ENCODE assay signal across 13 cellular contexts in the genomic region with DNA sequence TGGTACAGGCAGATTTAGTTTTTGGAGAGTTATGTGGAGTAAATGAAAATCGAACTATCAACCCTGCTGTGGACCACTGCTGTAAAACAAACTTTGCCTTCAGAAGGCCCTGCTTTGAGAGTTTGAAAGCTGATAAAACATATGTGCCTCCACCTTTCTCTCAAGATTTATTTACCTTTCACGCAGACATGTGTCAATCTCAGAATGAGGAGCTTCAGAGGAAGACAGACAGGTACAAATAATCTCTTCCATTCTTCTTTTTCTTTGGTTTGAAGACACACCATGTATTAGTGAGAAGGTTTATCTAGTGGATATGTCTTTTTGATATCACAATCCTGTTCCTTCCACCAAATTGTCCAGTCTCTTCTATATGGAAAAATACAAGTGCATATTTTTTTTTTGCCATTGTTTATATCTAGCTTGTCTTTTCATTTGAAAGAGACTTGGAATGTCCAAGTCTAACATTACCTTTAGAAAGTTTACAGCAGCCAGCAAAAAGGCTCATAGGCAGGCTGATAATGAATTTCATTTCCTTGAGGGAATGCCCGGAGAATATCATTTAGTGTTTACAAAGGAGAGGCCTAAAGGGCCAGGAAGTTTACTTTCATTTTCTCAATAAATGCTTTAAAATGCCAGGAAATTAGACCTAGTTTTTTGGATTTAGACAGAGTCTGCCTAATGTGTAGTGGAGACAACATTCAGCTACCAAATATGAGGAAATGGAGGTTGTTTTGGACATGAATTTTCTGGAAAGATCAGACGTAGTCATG. TPM values are rescaled to one million over a fixed set of nuclear protein-coding genes. Genes with fewer than 3 reads are reported as not detected.
DNase-seq lines count a peak whose midpoint lies in the region; ATAC-seq, FAIRE-seq and TF ChIP-seq lines count a peak whose summit lies in the region.
"Had no signal": no experiment of that assay in that cellular context is flagged by ENCODE, and none has a peak within 500 bp of the region (broad histone marks: within the 10 kb centered on the region; RNA-seq: fewer than 3 reads in every experiment).

No MANE protein-coding gene starts in this region.

- no peaks in the 10 kb centered on the region for H3F3A ChIP-seq in PC-9 (ENCODE audit: insufficient read depth, low read depth)

- CTCF ChIA-PET in PC-9 (lab: Charles Lee) (no interaction called here), endothelial cell of umbilical vein (lab: Charles Lee) (interaction anchor here (0.7 to 1.1 kb wide), 2 partner anchors 202 to 461 kb away, joined by 3 read pairs; no protein-coding TSS in a partner anchor)

- BruUV-seq in PC-9 (replicated peaks; lab: Mats Ljungman, UMichigan) (no TSS peak), endothelial cell of umbilical vein (replicated peaks; lab: Mats Ljungman, UMichigan) (no TSS peak)

- DNase-seq in GM03348 (ENCODE audit: low spot score) = peak; percentile 6
- no peak for DNase-seq in PC-9
- DNase-seq in endothelial cell of umbilical vein (ENCODE audit: low read depth, low spot score) = peak; percentile 18
- no peak for DNase-seq in pancreas
- DNase-seq in activated naive CD4-positive, alpha-beta T cell treated with Interleukin-2 at 50 U/mL for 16 hours = no peak
- DNase-seq in D721Med (ENCODE audit: insufficient read length, low spot score) = no peak
- no peak for DNase-seq in substantia nigra (lab: John Stamatoyannopoulos, UW)
- DNase-seq: activated naive CD4-positive, alpha-beta T cell treated with anti-CD3 and anti-CD28 coated beads, Interleukin-2, amount 50 U/mL, for 16 hours had no signal

- intact Hi-C loops in PC-9 (cut with micrococcal nuclease; ENCODE audit: unreplicated experiment) = no loop called here
- intact Hi-C loops in endothelial cell of umbilical vein (cut with micrococcal nuclease) = no loop called here
- intact Hi-C loops in pancreas (cut with DNase I) = no loop called here

- TF ChIP-seq POLR2A in endothelial cell of umbilical vein (IDR thresholded peaks at IDR 0.05; ENCODE audit: low read depth, low read length) = no peak

- H3K4me1 ChIP-seq in PC-9 (replicated peaks; ENCODE audit: insufficient read depth) = no peaks in the 10 kb centered on the region
- H3K4me1 ChIP-seq in endothelial cell of umbilical vein (ENCODE audit: control insufficient read depth, extremely low read depth, insufficient read depth, low read length) = peaks cover 3% of the 10 kb centered on the region
- peaks cover 9 to 20% (median 12%) of the 10 kb centered on the region in 3 donors for H3K4me1 ChIP-seq in pancreas

- H3K9me3 ChIP-seq in PC-9 (ENCODE audit: insufficient read depth, low read depth) (no peaks in the 10 kb centered on the region), endothelial cell of umbilical vein (replicated peaks; ENCODE audit: control insufficient read depth, insufficient read depth, low read length) (no peaks in the 10 kb centered on the region), pancreas (no peaks in the 10 kb centered on the region)

- WGBS in pancreas, 2 donors = 31 to 34% methylated on average over 4 of the region's 4 CpGs

- H3K4me3 ChIP-seq in PC-9 (0 out of 2 replicates have a peak overlapping the region, but pooled peaks have one; percentile 34), endothelial cell of umbilical vein (replicated peaks in 1 of 3; ENCODE audit: insufficient read depth in 1 of 3, low read depth in 1 of 3, low read length in 3 of 3) (peak overlapping the region in 1 of 3 experiments; percentile 27), pancreas (no peak overlapping the region)

- H3K27ac ChIP-seq in PC-9 = no peak overlapping the region
- H3K27ac ChIP-seq in endothelial cell of umbilical vein (ENCODE audit: insufficient read depth, low read depth, low read length) = no peak overlapping the region
- peak overlapping the region; percentile 22 to 72 (median 54) for H3K27ac ChIP-seq in pancreas
- H3K27ac ChIP-seq in substantia nigra (ENCODE audit: low read depth, low read length, poor library complexity, severe bottlenecking) = no peak overlapping the region
- H3K27ac ChIP-seq: RWPE1 had no signal

- H3K27me3 ChIP-seq in PC-9 (ENCODE audit: insufficient read depth, low read depth) = no peaks in the 10 kb centered on the region
- peaks cover 2 to 5% of the 10 kb centered on the region in 2 experiments for H3K27me3 ChIP-seq in endothelial cell of umbilical vein (ENCODE audit: control insufficient read depth in 2 of 2, insufficient read depth in 2 of 2, low read length in 2 of 2)
- no peaks in the 10 kb centered on the region for H3K27me3 ChIP-seq in pancreas

- no peak for TF ChIP-seq CTCF in PC-9 (conservative IDR thresholded peaks at IDR 0.05)
- no peak for TF ChIP-seq CTCF in endothelial cell of umbilical vein (IDR thresholded peaks at IDR 0.05; ENCODE audit: extremely low read depth in 1 of 2, insufficient read depth in 1 of 2, low read depth in 1 of 2, low read length in 2 of 2)
- TF ChIP-seq CTCF in pancreas (IDR thresholded peaks at IDR 0.05) = no peak
- no peak for TF ChIP-seq CTCF in D721Med (IDR thresholded peaks at IDR 0.05; ENCODE audit: insufficient read depth, missing control alignments)

- no peaks in the 10 kb centered on the region for H3K9me1 ChIP-seq in endothelial cell of umbilical vein (replicated peaks; ENCODE audit: control insufficient read depth, extremely low read depth, insufficient read depth, low read length)

- no peak for FAIRE-seq in endothelial cell of umbilical vein (lab: Jason Lieb, UNC)
- FAIRE-seq in pancreas (lab: Jason Lieb, UNC) = no peak
- no peak for FAIRE-seq in D721Med (lab: Jason Lieb, UNC)

- peak overlapping the region; percentile 44 for H3K4me2 ChIP-seq in PC-9
- peak overlapping the region; percentile 64 for H3K4me2 ChIP-seq in endothelial cell of umbilical vein (ENCODE audit: insufficient read depth, low read length)

- dilution Hi-C loops in endothelial cell of umbilical vein (cut with MboI; ENCODE audit: extremely low pct_ligation_motif_present, low sequenced_read_pairs) = no loop called here

- H3K79me2 ChIP-seq in PC-9 (ENCODE audit: low read depth) (no peaks in the 10 kb centered on the region), endothelial cell of umbilical vein (ENCODE audit: control insufficient read depth, insufficient read depth, low read length) (no peaks in the 10 kb centered on the region)

- no peaks in the 10 kb centered on the region for H3K9me2 ChIP-seq in PC-9 (ENCODE audit: insufficient read depth)

- H4K20me1 ChIP-seq in PC-9 (ENCODE audit: insufficient read depth) (no peaks in the 10 kb centered on the region), endothelial cell of umbilical vein (replicated peaks; ENCODE audit: control insufficient read depth, extremely low read depth, insufficient read depth, low read length) (no peaks in the 10 kb centered on the region)

- no peaks in the 10 kb centered on the region for H3K36me3 ChIP-seq in PC-9 (ENCODE audit: low read depth)
- H3K36me3 ChIP-seq in endothelial cell of umbilical vein (ENCODE audit: control insufficient read depth in 2 of 2, extremely low read depth in 1 of 2, insufficient read depth in 2 of 2, low read length in 2 of 2) = no peaks in the 10 kb centered on the region
- no peaks in the 10 kb centered on the region for H3K36me3 ChIP-seq in pancreas

- peak overlapping the region; percentile 72 for H2AFZ ChIP-seq in PC-9
- peak overlapping the region; percentile 66 for H2AFZ ChIP-seq in endothelial cell of umbilical vein (ENCODE audit: low read depth, low read length)

- POLR2A ChIA-PET in PC-9 (lab: Charles Lee; ENCODE audit: unreplicated experiment) (no interaction called here), endothelial cell of umbilical vein (lab: Charles Lee) (no interaction called here)

- H3K9ac ChIP-seq in endothelial cell of umbilical vein (replicated peaks; ENCODE audit: extremely low read depth, insufficient read depth, low read length) = no peak overlapping the region

- ATAC-seq in pancreas = peak; percentile 71 to 95 (median 89)
- no peak for ATAC-seq in HG03159 (IDR thresholded peaks at IDR 0.05; ENCODE audit: unreplicated experiment)

TF ChIP-seq in endothelial cell of umbilical vein, 7 proteins besides CTCF, POLR2A, EP300 and RAD21:
- TF ChIP-seq MYC (IDR thresholded peaks at IDR 0.05; ENCODE audit: low read depth, low read length) (no peak), MAX (IDR thresholded peaks at IDR 0.05; ENCODE audit: insufficient read depth, insufficient read length) (no peak), EZH2 (IDR thresholded peaks at IDR 0.05; ENCODE audit: borderline replicate concordance, low read depth, low read length, severe bottlenecking) (no peak), POLR2AphosphoS5 (IDR thresholded peaks at IDR 0.05; ENCODE audit: insufficient read depth, low read depth, low read length) (no peak), GATA2 (IDR thresholded peaks at IDR 0.05; ENCODE audit: insufficient read depth, insufficient read length, low read depth, low read length) (no peak), FOS (IDR thresholded peaks at IDR 0.05; ENCODE audit: borderline replicate concordance, insufficient read depth, low read length) (no peak), JUN (IDR thresholded peaks at IDR 0.05; ENCODE audit: borderline replicate concordance, insufficient read depth, insufficient read length, low read depth) (no peak)

RNA-seq across cellular contexts. Expression of gene AFM, which starts 18.6 kb away (rescaled TPM):
- not detected in 2 replicates for total RNA-seq in PC-9 (2021)
- total RNA-seq in endothelial cell of umbilical vein = not detected in 2 replicates
- not detected in 2 replicates for polyA plus RNA-seq in endothelial cell of umbilical vein
- not detected in 2 replicates for polyA plus RNA-seq in endothelial cell of umbilical vein (2011; cell fraction: cytosol; rRNA removed)
- polyA plus RNA-seq in endothelial cell of umbilical vein (2011; cell fraction: nucleus; rRNA removed) = not detected in 2 replicates
- not detected in 2 replicates for polyA plus RNA-seq in endothelial cell of umbilical vein (2012)
- polyA minus RNA-seq in endothelial cell of umbilical vein = not detected in 2 replicates
- polyA minus RNA-seq in endothelial cell of umbilical vein (2011; cell fraction: cytosol; rRNA and poly(A)+ RNA removed) = not detected
- polyA minus RNA-seq in endothelial cell of umbilical vein (2011; cell fraction: nucleus; rRNA and poly(A)+ RNA removed) = not detected in 2 replicates
- under 1 TPM; 0.08 to 0.44 (median 0.12) TPM for total RNA-seq in pancreas
- under 1 TPM; 0.30 to 0.82 TPM for polyA plus RNA-seq in pancreas
- total RNA-seq: activated CD8-positive, alpha-beta memory T cell treated with anti-CD3 and anti-CD28 coated beads for 36 hours; cerebellum; NCI-H460 had no signal

Comparison
In these comparisons a context has a peak if more than half of its experiments do, and no peak if none do; other contexts are left out.
1. DNase-seq: peak in GM03348 (single experiment) and endothelial cell of umbilical vein (single experiment); none in PC-9 (0 of 2), pancreas (0 of 6), activated naive CD4-positive, alpha-beta T cell treated with Interleukin-2 at 50 U/mL for 16 hours (single experiment), D721Med (single experiment) and substantia nigra (0 of 49).
2. H3K27ac ChIP-seq: peak in pancreas (4 of 4); none in PC-9 (single experiment), endothelial cell of umbilical vein (single experiment) and substantia nigra (single experiment).